Comparison of ENCODE assay signal across 32 cellular contexts in the genomic region with DNA sequence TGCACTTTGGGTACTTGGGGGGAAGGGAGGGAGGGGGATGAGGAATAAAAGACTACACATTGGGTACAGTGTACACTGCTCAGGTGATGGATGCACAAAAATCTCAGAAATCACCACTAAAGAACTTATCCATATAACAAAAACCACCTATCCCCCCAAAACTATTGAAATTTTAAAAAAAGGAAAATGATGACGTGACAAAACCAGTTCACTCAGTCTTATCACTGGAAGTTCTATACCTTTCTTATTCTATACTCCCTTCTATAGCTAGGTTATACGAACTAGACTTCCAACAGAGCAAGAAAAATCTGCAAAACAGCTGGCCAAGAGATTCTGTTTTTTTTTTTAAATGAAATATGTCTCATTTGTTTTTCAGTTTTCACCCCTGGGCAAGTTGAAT. TPM values are rescaled to one million over a fixed set of nuclear protein-coding genes. Genes with fewer than 3 reads are reported as not detected.
"Had no signal": no experiment of that assay in that cellular context is flagged by ENCODE, and none has a peak within 500 bp of the region (broad histone marks: within the 10 kb centered on the region; RNA-seq: fewer than 3 reads in every experiment).

No MANE protein-coding gene starts in this region.

- H3K4me3 ChIP-seq: lower lobe of right lung, pancreas, prostate gland, sigmoid colon, spleen, suprapubic skin, thoracic aorta, tibial artery, upper lobe of right lung had no signal

- H3K36me3 ChIP-seq: lower lobe of right lung, pancreas, prostate gland, sigmoid colon, spleen, suprapubic skin, thoracic aorta, tibial artery, upper lobe of right lung had no signal

- FAIRE-seq: keratinocyte, pancreas, small intestine, urothelium cell line had no signal

- ATAC-seq: left cardiac atrium; left lobe of liver; naive thymus-derived CD8-positive, alpha-beta T cell; right cardiac atrium; stimulated activated effector memory CD8-positive, alpha-beta T cell treated with anti-CD3 and anti-CD28 coated beads, Interleukin-12 subunit alpha, Interleukin-12 subunit beta, amount 100 ng/mL, for 72 hours had no signal

- DNase-seq: hippocampal formation; kidney glomerular epithelial cell; left cardiac atrium; lower lobe of right lung; mesenchymal stem cell; naive thymus-derived CD8-positive, alpha-beta T cell; nucleus accumbens; posterior cingulate gyrus; retina; right cardiac atrium; sigmoid colon; spleen; stimulated activated CD4-positive, alpha-beta T cell treated with anti-CD3 and anti-CD28 coated beads, Interleukin-4, amount 100 ng/mL, for 24 hours; stimulated activated naive CD4-positive, alpha-beta T cell; tibial artery; trophoblast cell; upper lobe of right lung had no signal

- H3K27ac ChIP-seq: lower lobe of right lung, sigmoid colon, spleen, suprapubic skin, thoracic aorta, tibial artery, upper lobe of right lung had no signal

- H3K9me3 ChIP-seq: lower lobe of right lung, pancreas, prostate gland, sigmoid colon, spleen, suprapubic skin, thoracic aorta, tibial artery, upper lobe of right lung had no signal

- H3K27me3 ChIP-seq: pancreas, sigmoid colon, spleen, suprapubic skin, tibial artery, upper lobe of right lung had no signal

- H3K4me1 ChIP-seq: lower lobe of right lung, sigmoid colon, spleen, tibial artery, upper lobe of right lung had no signal

RNA-seq across cellular contexts. Expression of a gene that starts 20.8 kb away (rescaled TPM):
- total RNA-seq: left cardiac atrium; left lobe of liver; liver; lower lobe of right lung; mammary epithelial cell; mucosa of gallbladder; naive thymus-derived CD8-positive, alpha-beta T cell; neural crest cell; osteoblast; pancreas; prostate gland; right cardiac atrium; sigmoid colon; subcutaneous adipose tissue; suprapubic skin; thoracic aorta; upper lobe of right lung had no signal
- polyA plus RNA-seq: keratinocyte; liver; mammary epithelial cell; naive thymus-derived CD8-positive, alpha-beta T cell; pancreas; right cardiac atrium; sigmoid colon; small intestine had no signal
